Comparison of ENCODE assay signal across 20 cellular contexts in the genomic region with DNA sequence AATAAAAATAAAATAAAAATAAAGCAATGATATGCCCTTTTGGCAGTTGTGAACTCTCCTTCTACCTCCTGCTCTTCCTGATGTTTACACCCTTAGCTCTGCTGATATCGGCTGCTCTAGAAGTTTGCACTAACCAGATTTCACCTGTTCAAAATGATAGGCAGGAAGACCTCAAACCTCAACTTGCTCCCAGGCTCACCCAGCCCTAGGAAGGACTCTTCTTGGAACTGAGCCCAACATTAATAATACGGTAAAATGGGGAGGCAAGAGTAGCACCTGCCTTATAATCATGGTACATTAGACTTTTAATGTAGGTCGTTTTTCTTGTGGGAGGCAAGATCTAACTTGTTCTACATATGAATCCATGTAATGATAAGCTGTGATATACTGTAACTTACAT.
"Had no signal": no experiment of that assay in that cellular context is flagged by ENCODE, and none has a peak within 500 bp of the region (broad histone marks: within the 10 kb centered on the region; RNA-seq: fewer than 3 reads in every experiment).

No MANE protein-coding gene starts in this region.

- H3K9me3 Mint-ChIP-seq: activated CD4-positive, alpha-beta memory T cell treated with anti-CD3 and anti-CD28 coated beads for 36 hours; activated T-cell treated with anti-CD3 and anti-CD28 coated beads, Interleukin-2, amount 50 U/mL, for 4 hours; endodermal cell had no signal

- H3K4me1 Mint-ChIP-seq: nephron had no signal

- DNase-seq: activated CD4-positive, alpha-beta memory T cell treated with anti-CD3 and anti-CD28 coated beads for 36 hours; activated effector memory CD4-positive, alpha-beta T cell treated with Interleukin-2 at 50 U/mL for 16 hours; activated naive CD4-positive, alpha-beta T cell treated with anti-CD3 and anti-CD28 coated beads, Interleukin-2, amount 50 U/mL, for 16 hours; activated T-cell treated with anti-CD3 and anti-CD28 coated beads, Interleukin-2, amount 50 U/mL, for 4 hours; amniotic stem cell; dorsolateral prefrontal cortex; endodermal cell; erythroblast; gastrocnemius medialis; heart right ventricle; lower lobe of right lung; nucleus accumbens; posterior cingulate gyrus; stimulated activated CD4-positive, alpha-beta T cell treated with anti-CD3 and anti-CD28 coated beads, Interleukin-15, amount 100 ng/mL, for 24 hours; stimulated activated CD4-positive, alpha-beta T cell treated with anti-CD3 and anti-CD28 coated beads, Interleukin-4, amount 100 ng/mL, for 1 hour; stimulated activated naive CD4-positive, alpha-beta T cell; tibial artery; WERI-Rb-1 had no signal

- H3K27ac Mint-ChIP-seq: activated CD4-positive, alpha-beta memory T cell treated with anti-CD3 and anti-CD28 coated beads for 36 hours; endodermal cell; nephron had no signal

- H3K4me3 Mint-ChIP-seq: activated CD4-positive, alpha-beta memory T cell treated with anti-CD3 and anti-CD28 coated beads for 36 hours; activated T-cell treated with anti-CD3 and anti-CD28 coated beads, Interleukin-2, amount 50 U/mL, for 4 hours; endodermal cell; nephron had no signal

- FAIRE-seq: urothelium cell line had no signal

- H3K36me3 Mint-ChIP-seq: activated CD4-positive, alpha-beta memory T cell treated with anti-CD3 and anti-CD28 coated beads for 36 hours had no signal
